1 cellular context compared by ENCODE assay signal in genomic region chr6:43170452-43171283, GRCh38.
TF ChIP-seq lines count a peak whose summit lies in the region.

TSS of gene SRF (plus strand) at chr6:43171269. CDS start at chr6:43171657, 388 bp downstream.

TF ChIP-seq in K562, 482 proteins besides CTCF, POLR2A, EP300 and RAD21 (continued from another document and continues in another):
- TF ChIP-seq, protein P1, sequence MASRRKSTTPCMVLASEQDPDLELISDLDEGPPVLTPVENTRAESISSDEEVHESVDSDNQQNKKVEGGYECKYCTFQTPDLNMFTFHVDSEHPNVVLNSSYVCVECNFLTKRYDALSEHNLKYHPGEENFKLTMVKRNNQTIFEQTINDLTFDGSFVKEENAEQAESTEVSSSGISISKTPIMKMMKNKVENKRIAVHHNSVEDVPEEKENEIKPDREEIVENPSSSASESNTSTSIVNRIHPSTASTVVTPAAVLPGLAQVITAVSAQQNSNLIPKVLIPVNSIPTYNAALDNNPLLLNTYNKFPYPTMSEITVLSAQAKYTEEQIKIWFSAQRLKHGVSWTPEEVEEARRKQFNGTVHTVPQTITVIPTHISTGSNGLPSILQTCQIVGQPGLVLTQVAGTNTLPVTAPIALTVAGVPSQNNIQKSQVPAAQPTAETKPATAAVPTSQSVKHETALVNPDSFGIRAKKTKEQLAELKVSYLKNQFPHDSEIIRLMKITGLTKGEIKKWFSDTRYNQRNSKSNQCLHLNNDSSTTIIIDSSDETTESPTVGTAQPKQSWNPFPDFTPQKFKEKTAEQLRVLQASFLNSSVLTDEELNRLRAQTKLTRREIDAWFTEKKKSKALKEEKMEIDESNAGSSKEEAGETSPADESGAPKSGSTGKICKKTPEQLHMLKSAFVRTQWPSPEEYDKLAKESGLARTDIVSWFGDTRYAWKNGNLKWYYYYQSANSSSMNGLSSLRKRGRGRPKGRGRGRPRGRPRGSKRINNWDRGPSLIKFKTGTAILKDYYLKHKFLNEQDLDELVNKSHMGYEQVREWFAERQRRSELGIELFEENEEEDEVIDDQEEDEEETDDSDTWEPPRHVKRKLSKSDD (conservative IDR thresholded peaks at IDR 0.05; ENCODE audit: low read length), result peak; percentile 15; the same call in 1 of the 2 replicates
- TF ChIP-seq OTX1 (CRISPR knock-in tag; IDR thresholded peaks at IDR 0.05) (peak; percentile 43), TCF3 (CRISPR knock-in tag; IDR thresholded peaks at IDR 0.05) (no peak), DDX20 (tag; IDR thresholded peaks at IDR 0.05; ENCODE audit: low read depth) (no peak), SRSF7 (optimal IDR thresholded peaks at IDR 0.05; ENCODE audit: low read depth, low read length) (no peak), TRIM28 (IDR thresholded peaks at IDR 0.05) (0 out of 2 replicates have a peak, but pooled peaks have one; percentile 24), CBX5 (IDR thresholded peaks at IDR 0.05; ENCODE audit: borderline replicate concordance, low read depth) (no peak), NCOA4 (IDR thresholded peaks at IDR 0.05; ENCODE audit: partially characterized antibody) (no peak), SAP30 (IDR thresholded peaks at IDR 0.05; ENCODE audit: borderline replicate concordance, insufficient read depth, low read depth, low read length, poor library complexity, severe bottlenecking) (peak; percentile 25), ZFP1 (CRISPR knock-in tag; IDR thresholded peaks at IDR 0.05) (no peak), SMARCB1 (IDR thresholded peaks at IDR 0.05; ENCODE audit: insufficient read length, low read depth) (no peak), ZNF232 (CRISPR knock-in tag; IDR thresholded peaks at IDR 0.05) (no peak), CCAR2 (IDR thresholded peaks at IDR 0.05; ENCODE audit: low read depth, low read length) (no peak), KLF10 (CRISPR knock-in tag; IDR thresholded peaks at IDR 0.05) (no peak), ARID1B (IDR thresholded peaks at IDR 0.05) (peak; percentile 48), PREB (CRISPR knock-in tag; IDR thresholded peaks at IDR 0.05) (no peak), ZNF445 (CRISPR knock-in tag; IDR thresholded peaks at IDR 0.05; ENCODE audit: low read depth) (no peak), SIX5 (IDR thresholded peaks at IDR 0.05; ENCODE audit: borderline replicate concordance in 1 of 2, insufficient read depth in 1 of 2, low read depth in 1 of 2, low read length in 2 of 2) (no peak), MYBL2 (IDR thresholded peaks at IDR 0.05; ENCODE audit: low read depth) (no peak), MYBL2 (CRISPR knock-in tag; IDR thresholded peaks at IDR 0.05; ENCODE audit: borderline replicate concordance) (no peak), NRF1 (conservative IDR thresholded peaks at IDR 0.05 in 1 of 2, IDR thresholded peaks at IDR 0.05 in 1 of 2) (peak; percentile 72 to 79), U2AF2 (optimal IDR thresholded peaks at IDR 0.05; ENCODE audit: low read depth, low read length) (no peak), GATAD2B (IDR thresholded peaks at IDR 0.05; ENCODE audit: borderline replicate concordance) (no peak), TFAM (CRISPR knock-in tag; conservative IDR thresholded peaks at IDR 0.05) (no peak), ZNF12 (CRISPR knock-in tag; IDR thresholded peaks at IDR 0.05) (peak; percentile 23; the same call in 1 of the 2 replicates), ATF7 (IDR thresholded peaks at IDR 0.05) (peak; percentile 93), STAT6 (CRISPR knock-in tag; IDR thresholded peaks at IDR 0.05) (no peak; the same call in 1 of the 2 replicates), CBFA2T2 (conservative IDR thresholded peaks at IDR 0.05) (no peak), FOXJ3 (CRISPR knock-in tag; IDR thresholded peaks at IDR 0.05) (no peak), ZBTB49 (CRISPR knock-in tag; IDR thresholded peaks at IDR 0.05; ENCODE audit: borderline replicate concordance) (no peak), USF1 (CRISPR knock-in tag; IDR thresholded peaks at IDR 0.05) (no peak), PTBP1 (IDR thresholded peaks at IDR 0.05; ENCODE audit: low read depth, low read length) (no peak), TEAD4 (IDR thresholded peaks at IDR 0.05; ENCODE audit: low read length) (no peak; the same call in 1 of the 2 replicates), TEAD4 (CRISPR knock-in tag; IDR thresholded peaks at IDR 0.05; ENCODE audit: borderline replicate concordance) (no peak), HMGN3 (IDR thresholded peaks at IDR 0.05; ENCODE audit: borderline replicate concordance, extremely low read depth, insufficient read length, low read depth, low read length) (no peak), TBP (optimal IDR thresholded peaks at IDR 0.05; ENCODE audit: low read depth, low read length) (peak; percentile 93), NR2F6 (CRISPR knock-in tag; IDR thresholded peaks at IDR 0.05) (no peak), PML (IDR thresholded peaks at IDR 0.05; ENCODE audit: low read length) (peak; percentile 52; the same call in 1 of the 2 replicates), ESRRA (IDR thresholded peaks at IDR 0.05; ENCODE audit: borderline replicate concordance, low read depth) (no peak), ZKSCAN8 (CRISPR knock-in tag; IDR thresholded peaks at IDR 0.05) (no peak), ZNF436 (CRISPR knock-in tag; IDR thresholded peaks at IDR 0.05) (no peak), FOXA3 (CRISPR knock-in tag; conservative IDR thresholded peaks at IDR 0.05 in 1 of 2, IDR thresholded peaks at IDR 0.05 in 1 of 2) (peak in 1 of 2 experiments; percentile 44; a peak in 2 of 4 replicates), RBM22 (IDR thresholded peaks at IDR 0.05; ENCODE audit: low read depth, low read length, poor library complexity, severe bottlenecking) (no peak), SNRNP70 (optimal IDR thresholded peaks at IDR 0.05; ENCODE audit: low read depth, low read length) (no peak), MAX (CRISPR knock-in tag; IDR thresholded peaks at IDR 0.05) (no peak), DNMT1 (IDR thresholded peaks at IDR 0.05) (0 out of 2 replicates have a peak, but pooled peaks have one; percentile 61), ZBED1 (IDR thresholded peaks at IDR 0.05) (peak; percentile 51; the same call in 1 of the 2 replicates)
- TF ChIP-seq, protein P2, sequence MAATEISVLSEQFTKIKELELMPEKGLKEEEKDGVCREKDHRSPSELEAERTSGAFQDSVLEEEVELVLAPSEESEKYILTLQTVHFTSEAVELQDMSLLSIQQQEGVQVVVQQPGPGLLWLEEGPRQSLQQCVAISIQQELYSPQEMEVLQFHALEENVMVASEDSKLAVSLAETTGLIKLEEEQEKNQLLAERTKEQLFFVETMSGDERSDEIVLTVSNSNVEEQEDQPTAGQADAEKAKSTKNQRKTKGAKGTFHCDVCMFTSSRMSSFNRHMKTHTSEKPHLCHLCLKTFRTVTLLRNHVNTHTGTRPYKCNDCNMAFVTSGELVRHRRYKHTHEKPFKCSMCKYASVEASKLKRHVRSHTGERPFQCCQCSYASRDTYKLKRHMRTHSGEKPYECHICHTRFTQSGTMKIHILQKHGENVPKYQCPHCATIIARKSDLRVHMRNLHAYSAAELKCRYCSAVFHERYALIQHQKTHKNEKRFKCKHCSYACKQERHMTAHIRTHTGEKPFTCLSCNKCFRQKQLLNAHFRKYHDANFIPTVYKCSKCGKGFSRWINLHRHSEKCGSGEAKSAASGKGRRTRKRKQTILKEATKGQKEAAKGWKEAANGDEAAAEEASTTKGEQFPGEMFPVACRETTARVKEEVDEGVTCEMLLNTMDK (IDR thresholded peaks at IDR 0.05; ENCODE audit: borderline replicate concordance, insufficient read depth, low read depth, low read length, poor library complexity, severe bottlenecking), result peak; percentile 75
- TF ChIP-seq, protein P3, sequence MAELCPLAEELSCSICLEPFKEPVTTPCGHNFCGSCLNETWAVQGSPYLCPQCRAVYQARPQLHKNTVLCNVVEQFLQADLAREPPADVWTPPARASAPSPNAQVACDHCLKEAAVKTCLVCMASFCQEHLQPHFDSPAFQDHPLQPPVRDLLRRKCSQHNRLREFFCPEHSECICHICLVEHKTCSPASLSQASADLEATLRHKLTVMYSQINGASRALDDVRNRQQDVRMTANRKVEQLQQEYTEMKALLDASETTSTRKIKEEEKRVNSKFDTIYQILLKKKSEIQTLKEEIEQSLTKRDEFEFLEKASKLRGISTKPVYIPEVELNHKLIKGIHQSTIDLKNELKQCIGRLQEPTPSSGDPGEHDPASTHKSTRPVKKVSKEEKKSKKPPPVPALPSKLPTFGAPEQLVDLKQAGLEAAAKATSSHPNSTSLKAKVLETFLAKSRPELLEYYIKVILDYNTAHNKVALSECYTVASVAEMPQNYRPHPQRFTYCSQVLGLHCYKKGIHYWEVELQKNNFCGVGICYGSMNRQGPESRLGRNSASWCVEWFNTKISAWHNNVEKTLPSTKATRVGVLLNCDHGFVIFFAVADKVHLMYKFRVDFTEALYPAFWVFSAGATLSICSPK (IDR thresholded peaks at IDR 0.05; ENCODE audit: borderline replicate concordance), result peak; percentile 17; the same call in 1 of the 2 replicates
- TF ChIP-seq, protein P4, sequence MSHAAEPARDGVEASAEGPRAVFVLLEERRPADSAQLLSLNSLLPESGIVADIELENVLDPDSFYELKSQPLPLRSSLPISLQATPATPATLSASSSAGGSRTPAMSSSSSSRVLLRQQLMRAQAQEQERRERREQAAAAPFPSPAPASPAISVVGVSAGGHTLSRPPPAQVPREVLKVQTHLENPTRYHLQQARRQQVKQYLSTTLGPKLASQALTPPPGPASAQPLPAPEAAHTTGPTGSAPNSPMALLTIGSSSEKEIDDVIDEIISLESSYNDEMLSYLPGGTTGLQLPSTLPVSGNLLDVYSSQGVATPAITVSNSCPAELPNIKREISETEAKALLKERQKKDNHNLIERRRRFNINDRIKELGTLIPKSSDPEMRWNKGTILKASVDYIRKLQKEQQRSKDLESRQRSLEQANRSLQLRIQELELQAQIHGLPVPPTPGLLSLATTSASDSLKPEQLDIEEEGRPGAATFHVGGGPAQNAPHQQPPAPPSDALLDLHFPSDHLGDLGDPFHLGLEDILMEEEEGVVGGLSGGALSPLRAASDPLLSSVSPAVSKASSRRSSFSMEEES (CRISPR knock-in tag; IDR thresholded peaks at IDR 0.05), result no peak
- TF ChIP-seq, protein P5, sequence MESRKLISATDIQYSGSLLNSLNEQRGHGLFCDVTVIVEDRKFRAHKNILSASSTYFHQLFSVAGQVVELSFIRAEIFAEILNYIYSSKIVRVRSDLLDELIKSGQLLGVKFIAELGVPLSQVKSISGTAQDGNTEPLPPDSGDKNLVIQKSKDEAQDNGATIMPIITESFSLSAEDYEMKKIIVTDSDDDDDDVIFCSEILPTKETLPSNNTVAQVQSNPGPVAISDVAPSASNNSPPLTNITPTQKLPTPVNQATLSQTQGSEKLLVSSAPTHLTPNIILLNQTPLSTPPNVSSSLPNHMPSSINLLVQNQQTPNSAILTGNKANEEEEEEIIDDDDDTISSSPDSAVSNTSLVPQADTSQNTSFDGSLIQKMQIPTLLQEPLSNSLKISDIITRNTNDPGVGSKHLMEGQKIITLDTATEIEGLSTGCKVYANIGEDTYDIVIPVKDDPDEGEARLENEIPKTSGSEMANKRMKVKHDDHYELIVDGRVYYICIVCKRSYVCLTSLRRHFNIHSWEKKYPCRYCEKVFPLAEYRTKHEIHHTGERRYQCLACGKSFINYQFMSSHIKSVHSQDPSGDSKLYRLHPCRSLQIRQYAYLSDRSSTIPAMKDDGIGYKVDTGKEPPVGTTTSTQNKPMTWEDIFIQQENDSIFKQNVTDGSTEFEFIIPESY (CRISPR knock-in tag; IDR thresholded peaks at IDR 0.05), result 0 out of 2 replicates have a peak, but pooled peaks have one; percentile 1
